Comparison of ENCODE assay signal across 8 cellular contexts in the genomic region with DNA sequence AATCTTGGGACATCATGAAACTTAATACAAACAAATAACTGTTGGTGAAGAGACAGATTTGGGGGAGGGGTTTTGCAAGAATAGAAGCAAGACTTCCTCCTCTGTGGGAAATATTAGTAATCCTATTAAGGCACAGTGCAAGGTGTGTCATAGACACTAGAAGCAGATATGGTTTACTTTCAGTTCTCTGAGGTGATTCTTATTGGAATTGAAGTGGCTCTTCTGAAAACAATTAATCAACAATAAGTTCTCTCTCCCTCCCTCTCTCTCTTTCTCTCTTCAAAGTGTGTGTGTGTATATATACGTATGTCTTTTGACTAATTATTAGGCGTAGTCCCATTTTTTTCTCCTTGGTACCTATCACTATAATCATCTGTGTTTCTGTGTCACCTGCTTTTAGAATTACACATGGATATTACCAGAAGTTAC.
DNase-seq lines count a peak whose midpoint lies in the region; ATAC-seq lines count a peak whose summit lies in the region.

No MANE protein-coding gene starts in this region.

- DNase-seq in NAMALWA (ENCODE audit: low spot score) (peak; percentile 59), renal cortical epithelial cell (ENCODE audit: low read depth) (peak; percentile 66), HPDE6-E6E7 (ENCODE audit: extremely low spot score) (no peak), NCI-H1694 (lab: John Stamatoyannopoulos, UW) (no peak)
- DNase-seq in stimulated activated CD4-positive, alpha-beta T cell treated with anti-CD3 and anti-CD28 coated beads, Interleukin-12 subunit alpha, Interleukin-12 subunit beta, amount 100 ng/mL, for 4 hours = no peak

- peak; percentile 50 for ATAC-seq in GM21717 (IDR thresholded peaks at IDR 0.05; ENCODE audit: unreplicated experiment)

- peak overlapping the region; percentile 95 for H3K9ac ChIP-seq in endocrine pancreas (ENCODE audit: control insufficient read depth, insufficient read depth, low read length)

- H3K4me1 ChIP-seq in endocrine pancreas (ENCODE audit: control insufficient read depth, insufficient read depth, low read length) = peaks cover 53% of the 10 kb centered on the region

- no peaks in the 10 kb centered on the region for H3K27me3 ChIP-seq in endocrine pancreas (ENCODE audit: control insufficient read depth, insufficient read depth, low read length)

- H3K9me3 ChIP-seq in endocrine pancreas (ENCODE audit: control insufficient read depth, low read length) = no peaks in the 10 kb centered on the region

- H3K4me3 ChIP-seq in GM08714 (ENCODE audit: low read length) (peak overlapping the region; percentile 65), endocrine pancreas (ENCODE audit: control insufficient read depth, insufficient read depth, low read length) (peak overlapping the region; percentile 75)

- H3K36me3 ChIP-seq in endocrine pancreas (ENCODE audit: control insufficient read depth, insufficient read depth, low read length) = no peaks in the 10 kb centered on the region

Comparison
In these comparisons a context has a peak if more than half of its experiments do, and no peak if none do; other contexts are left out.
1. DNase-seq: peak in NAMALWA (single experiment) and renal cortical epithelial cell (single experiment); none in stimulated activated CD4-positive, alpha-beta T cell treated with anti-CD3 and anti-CD28 coated beads, Interleukin-12 subunit alpha, Interleukin-12 subunit beta, amount 100 ng/mL, for 4 hours (single experiment), HPDE6-E6E7 (single experiment) and NCI-H1694 (single experiment).